Comparison of ENCODE assay signal across 1 cellular context in the genomic region with DNA sequence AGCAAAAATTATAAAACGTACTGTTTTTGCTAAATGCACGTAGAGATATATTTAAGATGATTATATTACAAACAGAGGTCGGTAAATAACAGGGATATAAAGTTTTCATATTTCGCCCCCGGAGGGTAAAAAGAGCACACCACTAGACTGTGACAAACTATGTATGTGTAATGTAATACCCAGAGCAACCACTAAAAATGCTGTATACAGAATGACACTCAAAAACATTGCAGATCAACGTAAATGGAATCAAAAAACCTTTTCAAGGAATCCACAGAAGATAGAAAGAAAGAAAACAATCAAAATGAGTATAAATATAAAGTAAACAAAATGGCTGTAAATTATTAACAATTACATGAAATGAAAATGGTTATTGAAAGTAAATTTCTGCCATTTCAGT.
TF ChIP-seq lines count a peak whose summit lies in the region.

No MANE protein-coding gene starts in this region.

TF ChIP-seq in HCT116, 20 proteins besides CTCF, POLR2A, EP300 and RAD21:
- TF ChIP-seq, protein P1, sequence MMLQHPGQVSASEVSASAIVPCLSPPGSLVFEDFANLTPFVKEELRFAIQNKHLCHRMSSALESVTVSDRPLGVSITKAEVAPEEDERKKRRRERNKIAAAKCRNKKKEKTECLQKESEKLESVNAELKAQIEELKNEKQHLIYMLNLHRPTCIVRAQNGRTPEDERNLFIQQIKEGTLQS (IDR thresholded peaks at IDR 0.05), result no peak
- TF ChIP-seq, protein P2, sequence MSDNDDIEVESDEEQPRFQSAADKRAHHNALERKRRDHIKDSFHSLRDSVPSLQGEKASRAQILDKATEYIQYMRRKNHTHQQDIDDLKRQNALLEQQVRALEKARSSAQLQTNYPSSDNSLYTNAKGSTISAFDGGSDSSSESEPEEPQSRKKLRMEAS (IDR thresholded peaks at IDR 0.05), result no peak
- no peak for TF ChIP-seq EZH2 (IDR thresholded peaks at IDR 0.05)
- no peak for TF ChIP-seq SP1 (IDR thresholded peaks at IDR 0.05; ENCODE audit: low read depth)
- TF ChIP-seq ZNF274 (IDR thresholded peaks at IDR 0.05; ENCODE audit: low read depth, low read length), result no peak
- TF ChIP-seq YY1 (IDR thresholded peaks at IDR 0.05; ENCODE audit: extremely low read depth, insufficient replicate concordance, low read depth, low read length), result no peak
- no peak for TF ChIP-seq ELF1 (IDR thresholded peaks at IDR 0.05; ENCODE audit: borderline replicate concordance, low read depth)
- TF ChIP-seq ZFX (IDR thresholded peaks at IDR 0.05), result no peak
- no peak for TF ChIP-seq SIN3A (IDR thresholded peaks at IDR 0.05; ENCODE audit: low read depth)
- TF ChIP-seq CBX3 (IDR thresholded peaks at IDR 0.05; ENCODE audit: low read depth), result no peak
TF ChIP-seq in HCT116: peak in this region for 0.
